9 cellular contexts compared by ENCODE assay signal in genomic region chr16:53743149-53743566, GRCh38. TPM values are rescaled to one million over a fixed set of nuclear protein-coding genes. Genes with fewer than 3 reads are reported as not detected.
DNase-seq lines count a peak whose midpoint lies in the region; TF ChIP-seq lines count a peak whose summit lies in the region.
"Had no signal": no experiment of that assay in that cellular context is flagged by ENCODE, and none has a peak within 500 bp of the region (broad histone marks: within the 10 kb centered on the region; RNA-seq: fewer than 3 reads in every experiment).

No MANE protein-coding gene starts in this region.

- H3K4me1 ChIP-seq in ascending aorta, result peaks cover 0 to 20% of the 10 kb centered on the region in 2 donors

- intact Hi-C loops in ascending aorta (cut with DNase I), result no loop called here

- H3K27ac ChIP-seq in ascending aorta, result no peak overlapping the region

- H3K9me3 ChIP-seq in ascending aorta, result peaks cover 0 to 4% of the 10 kb centered on the region in 2 donors

- no peaks in the 10 kb centered on the region for H3K27me3 ChIP-seq in ascending aorta

- DNase-seq in NOMO-1 treated with DMSO at 0.1 percent for 48 hours (lab: John Stamatoyannopoulos, UW; ENCODE audit: unreplicated experiment) (peak; percentile 25), NOMO-1 treated with dmso at 0.1 percent for 144 hours (lab: John Stamatoyannopoulos, UW; ENCODE audit: unreplicated experiment) (no peak), LHCN-M2 (ENCODE audit: low read depth) (peak; percentile 43), ascending aorta (ENCODE audit: low spot score in 2 of 2) (no peak), lung microvascular endothelial cell (ENCODE audit: low read depth in 2 of 2) (peak; percentile 32 to 48), GM19238 (ENCODE audit: insufficient read length, low spot score) (no peak)
- DNase-seq in activated CD8-positive, alpha-beta memory T cell treated with anti-CD3 and anti-CD28 coated beads, Interleukin-2, amount 50 U/mL, for 48 hours, result no peak
- no peak for DNase-seq in activated CD8-positive, alpha-beta memory T cell treated with anti-CD3 and anti-CD28 coated beads, Interleukin-2, amount 50 U/mL, for 4 hours

- TF ChIP-seq CTCF in ascending aorta (IDR thresholded peaks at IDR 0.05), result peak in 2 of 3 experiments; percentile 28 to 46

- H3K4me3 ChIP-seq in ascending aorta, result no peak overlapping the region
- H3K4me3 ChIP-seq: skin epidermis had no signal

- no peaks in the 10 kb centered on the region for H3K36me3 ChIP-seq in ascending aorta

RNA-seq across cellular contexts. Expression of gene FTO, which starts 39.2 kb away (rescaled TPM):
- total RNA-seq in LHCN-M2 (2014; rRNA removed) (118 and 120 TPM in 2 replicates), ascending aorta (50.2 TPM), lung microvascular endothelial cell (28.3 and 46.6 TPM in 2 replicates)
- 63.1 TPM for polyA plus RNA-seq in LHCN-M2 (2012)

RNA-seq across cellular contexts. Expression of gene RPGRIP1L, which starts 39.5 kb away (rescaled TPM):
- total RNA-seq in LHCN-M2 (2014; rRNA removed) (15.6 and 22.3 TPM in 2 replicates), ascending aorta (0.96 TPM), lung microvascular endothelial cell (2.8 and 3.6 TPM in 2 replicates)
- 7.3 TPM for polyA plus RNA-seq in LHCN-M2 (2012)

Comparison
In these comparisons a context has a peak if more than half of its experiments do, and no peak if none do; other contexts are left out.
1. DNase-seq: peak in NOMO-1 treated with DMSO at 0.1 percent for 48 hours (single experiment), LHCN-M2 (single experiment) and lung microvascular endothelial cell (2 of 2); none in NOMO-1 treated with dmso at 0.1 percent for 144 hours (single experiment), ascending aorta (0 of 2), activated CD8-positive, alpha-beta memory T cell treated with anti-CD3 and anti-CD28 coated beads, Interleukin-2, amount 50 U/mL, for 48 hours (single experiment), GM19238 (single experiment) and activated CD8-positive, alpha-beta memory T cell treated with anti-CD3 and anti-CD28 coated beads, Interleukin-2, amount 50 U/mL, for 4 hours (single experiment).